In genomic region chr5:56659991-56660390, GRCh38 we compare ENCODE assay signal across 21 cellular contexts.
DNase-seq lines count a peak whose midpoint lies in the region; ATAC-seq and TF ChIP-seq lines count a peak whose summit lies in the region.
"Had no signal": no experiment of that assay in that cellular context is flagged by ENCODE, and none has a peak within 500 bp of the region (broad histone marks: within the 10 kb centered on the region; RNA-seq: fewer than 3 reads in every experiment).

No MANE protein-coding gene starts in this region.

- no peak for TF ChIP-seq EP300 in stomach (IDR thresholded peaks at IDR 0.05)

- H3K4me3 ChIP-seq in stomach = no peak overlapping the region
- H3K4me3 ChIP-seq: GM12878 had no signal

- 78 to 95% (median 91%) methylated on average over 8 of the region's 8 CpGs for WGBS in stomach, 5 donors

- H3K9me3 ChIP-seq in stomach = no peaks in the 10 kb centered on the region
- H3K9me3 ChIP-seq: Caco-2 had no signal

- no peak overlapping the region for H3K27ac ChIP-seq in stomach

- H3K36me3 Mint-ChIP-seq in Calu3 (ENCODE audit: insufficient read depth, unreplicated experiment) = peaks cover 5% of the 10 kb centered on the region

- peaks cover 43% of the 10 kb centered on the region for H3K4me1 Mint-ChIP-seq in Calu3 (ENCODE audit: low read depth, unreplicated experiment)

- peak overlapping the region; percentile 57 for H3K27ac Mint-ChIP-seq in Calu3 (ENCODE audit: unreplicated experiment)
- H3K27ac Mint-ChIP-seq: H9 had no signal

- H3K27me3 ChIP-seq in stomach = no peaks in the 10 kb centered on the region

- H3K4me1 ChIP-seq in stomach = no peaks in the 10 kb centered on the region
- H3K4me1 ChIP-seq: Caco-2 had no signal

- CTCF ChIA-PET in Calu3 (lab: Charles Lee) = no interaction called here

- H3K27me3 Mint-ChIP-seq in Calu3 (ENCODE audit: unreplicated experiment) = no peaks in the 10 kb centered on the region

- BruUV-seq in Calu3 (replicated peaks; lab: Mats Ljungman, UMichigan) = no TSS peak

- H3K9me3 Mint-ChIP-seq in Calu3 (ENCODE audit: low read depth, unreplicated experiment) = peaks cover 5% of the 10 kb centered on the region

- TF ChIP-seq POLR2A in stomach (IDR thresholded peaks at IDR 0.05) = no peak

- no peaks in the 10 kb centered on the region for H3K36me3 ChIP-seq in stomach

- ATAC-seq in GM18498 (IDR thresholded peaks at IDR 0.05; ENCODE audit: unreplicated experiment) (no peak), esophagus mucosa (no peak)
- ATAC-seq: HepG2, Right ventricle myocardium inferior had no signal

- no peak for DNase-seq in Calu3
- DNase-seq in anterior cingulate cortex (lab: John Stamatoyannopoulos, UW) = peak in 56 of 58 donors; percentile 4 to 84 (median 62)
- DNase-seq in medulla oblongata (ENCODE audit: extremely low spot score) = peak; percentile 84
- peak in 9 of 10 donors; percentile 27 to 96 (median 73) for DNase-seq in posterior cingulate gyrus
- no peak for DNase-seq in DMS79 treated with DMSO at 0.1 percent for 48 hours (lab: John Stamatoyannopoulos, UW)
- no peak for DNase-seq in stomach
- DNase-seq: Caco-2; DMS53; H9; Karpas-422; NCI-H1436; NCI-H2029 treated with DMSO at 0.1 percent for 48 hours; NCI-H2227 treated with DMSO at 0.1 percent for 48 hours; NCI-H526; NK-92 treated with Interleukin-12 subunit alpha and Interleukin-12 subunit beta, amount 100 ng/mL, for 24 hours had no signal

- intact Hi-C loops in Calu3 (cut with micrococcal nuclease; ENCODE audit: unreplicated experiment) = no loop called here
- intact Hi-C loops in posterior cingulate gyrus (cut with DNase I) = no loop called here
- intact Hi-C loops in stomach (cut with DNase I; ENCODE audit: low total_unique reads) = no loop called here

- TF ChIP-seq CTCF in Calu3 (IDR thresholded peaks at IDR 0.05; ENCODE audit: unreplicated experiment) = no peak
- TF ChIP-seq CTCF in stomach (IDR thresholded peaks at IDR 0.05) = no peak

- H3K4me3 Mint-ChIP-seq in Calu3 (ENCODE audit: low read depth, unreplicated experiment) = no peak overlapping the region
- H3K4me3 Mint-ChIP-seq: CD14-positive monocyte, H9 had no signal

Comparison
In these comparisons a context has a peak if more than half of its experiments do, and no peak if none do; other contexts are left out.
1. DNase-seq: peak in anterior cingulate cortex (56 of 58), medulla oblongata (single experiment) and posterior cingulate gyrus (9 of 10); none in Calu3 (single experiment), DMS79 treated with DMSO at 0.1 percent for 48 hours (single experiment) and stomach (single experiment).